8 cellular contexts compared by ENCODE assay signal in genomic region chr6:128508588-128509296, GRCh38.
A peak's percentile ranks its signal among the peaks of the same experiment; 100 is the strongest.
DNase-seq lines count a peak whose midpoint lies in the region; ATAC-seq and TF ChIP-seq lines count a peak whose summit lies in the region.

No MANE protein-coding gene starts in this region.

- no peak for TF ChIP-seq CTCF in RWPE2 (IDR thresholded peaks at IDR 0.05; ENCODE audit: poor library complexity, severe bottlenecking)
- no peak for TF ChIP-seq CTCF in fibroblast of pulmonary artery (IDR thresholded peaks at IDR 0.05; ENCODE audit: low read length, missing control alignments)

- H3K27ac ChIP-seq in RWPE2 (ENCODE audit: poor library complexity, severe bottlenecking), result peak overlapping the region; percentile 96

- H3K4me3 ChIP-seq in RWPE2 (ENCODE audit: severe bottlenecking), result no peak overlapping the region
- H3K4me3 ChIP-seq in fibroblast of pulmonary artery (replicated peaks; ENCODE audit: low read depth, low read length), result no peak overlapping the region

- ATAC-seq in RWPE2 (ENCODE audit: low read depth), result peak; percentile 83
- no peak for ATAC-seq in HG03439 (IDR thresholded peaks at IDR 0.05; ENCODE audit: unreplicated experiment)

- H3K27me3 ChIP-seq in RWPE2 (ENCODE audit: insufficient read depth, poor library complexity, severe bottlenecking), result no peaks in the 10 kb centered on the region

- H3K36me3 ChIP-seq in RWPE2 (ENCODE audit: low read depth), result 0 out of 2 replicates have a peak, but pooled peaks cover 4% of the 10 kb centered on the region

- DNase-seq in GM04503 (ENCODE audit: low read depth) (peak; percentile 44), RWPE2 (ENCODE audit: low spot score) (peak; percentile 73), fibroblast of pulmonary artery (ENCODE audit: low read depth) (peak; percentile 94), putamen (ENCODE audit: low spot score) (peak; percentile 79), NCI-H446 (lab: John Stamatoyannopoulos, UW) (no peak)
- DNase-seq in central memory CD4-positive, alpha-beta T cell, result no peak
- DNase-seq in activated CD4-positive, CD25-positive, alpha-beta regulatory T cell (lab: John Stamatoyannopoulos, UW), result no peak

- H3K4me1 ChIP-seq in RWPE2 (ENCODE audit: insufficient read depth, poor library complexity, severe bottlenecking), result peaks cover 78% of the 10 kb centered on the region

- H3K9me3 ChIP-seq in RWPE2 (ENCODE audit: severe bottlenecking), result no peaks in the 10 kb centered on the region

Comparison
In these comparisons a context has a peak if more than half of its experiments do, and no peak if none do; other contexts are left out.
1. DNase-seq: peak in GM04503 (single experiment), RWPE2 (single experiment), fibroblast of pulmonary artery (single experiment) and putamen (single experiment); none in central memory CD4-positive, alpha-beta T cell (single experiment), activated CD4-positive, CD25-positive, alpha-beta regulatory T cell (0 of 4) and NCI-H446 (0 of 2).